Comparison of ENCODE assay signal across 8 cellular contexts in the genomic region with DNA sequence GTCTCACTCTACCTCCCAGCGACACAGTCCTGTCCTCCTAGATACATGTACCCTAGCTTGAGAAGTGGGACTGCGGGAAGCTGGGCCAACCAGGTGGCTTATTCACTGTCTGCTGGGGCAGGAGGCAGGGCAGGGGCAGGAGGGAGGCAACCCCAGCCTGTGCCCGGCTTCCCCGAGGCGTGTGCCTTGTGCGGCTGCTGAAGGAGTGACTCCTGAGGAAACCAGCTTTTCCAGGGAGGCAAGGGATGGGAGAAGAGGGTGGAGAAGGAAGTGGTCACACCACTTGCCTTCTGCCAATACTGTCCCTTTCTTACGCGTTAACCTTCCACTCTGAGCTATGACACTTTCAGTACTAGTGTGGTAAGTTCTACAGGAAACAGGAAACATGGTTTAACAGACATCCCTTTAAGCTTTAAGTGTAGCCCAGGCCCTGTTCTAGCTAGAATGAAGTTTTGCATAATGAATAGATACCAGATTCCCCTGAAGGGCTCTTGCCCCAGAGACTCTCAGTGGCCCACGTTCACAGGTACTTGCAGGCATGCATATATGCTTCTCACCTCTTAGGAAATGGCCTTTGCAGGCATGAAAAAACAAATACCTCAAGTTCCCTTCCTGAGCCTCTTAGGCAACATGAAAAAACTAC. TPM values are rescaled to one million over a fixed set of nuclear protein-coding genes. Genes with fewer than 3 reads are reported as not detected.
DNase-seq lines count a peak whose midpoint lies in the region; ATAC-seq and TF ChIP-seq lines count a peak whose summit lies in the region.

No MANE protein-coding gene starts in this region.

- H3K27ac Mint-ChIP-seq in T-cell, result peak overlapping the region; percentile 97 to 98

- ATAC-seq in GM19438 (IDR thresholded peaks at IDR 0.05; ENCODE audit: low read depth, unreplicated experiment) (peak; percentile 92), HG03460 (IDR thresholded peaks at IDR 0.05; ENCODE audit: unreplicated experiment) (peak; percentile 92), T-cell (replicated peaks in 1 of 4) (peak; percentile 97 to 98 (median 98)), omental fat pad (ENCODE audit: low FRiP score) (peak; percentile 16)

- no peaks in the 10 kb centered on the region for H3K27me3 Mint-ChIP-seq in T-cell

- peak overlapping the region in 1 of 2 donors; percentile 38 for H3K9ac ChIP-seq in duodenal mucosa (ENCODE audit: low read depth in 1 of 2, low read length in 2 of 2)

- H3K27ac ChIP-seq in duodenal mucosa (ENCODE audit: low read depth, low read length) (peak overlapping the region; percentile 59), coronary artery (peak overlapping the region in 1 of 2 donors; percentile 56)

- H3K9me3 ChIP-seq in duodenal mucosa (ENCODE audit: control insufficient read depth in 1 of 2, low read length in 2 of 2), result no peaks in the 10 kb centered on the region

- H3K27me3 ChIP-seq in duodenal mucosa (ENCODE audit: control insufficient read depth in 1 of 2, insufficient read depth in 2 of 2, low read length in 2 of 2), result no peaks in the 10 kb centered on the region

- DNase-seq in COLO829 (ENCODE audit: low spot score), result peak; percentile 38
- peak in 33 of 34 experiments; percentile 9 to 53 (median 27) for DNase-seq in T-cell
- DNase-seq in omental fat pad (ENCODE audit: low spot score), result no peak
- DNase-seq in coronary artery (ENCODE audit: low spot score), result no peak
- no peak for DNase-seq in A172 (ENCODE audit: low spot score)

- H3K4me3 ChIP-seq in duodenal mucosa (ENCODE audit: low read depth in 1 of 2, low read length in 2 of 2), result peak overlapping the region; percentile 23 to 33
- no peak overlapping the region for H3K4me3 ChIP-seq in coronary artery

- POLR2A ChIA-PET in T-cell (lab: Charles Lee), result interaction anchor here (0.6 to 1.4 kb wide), 13 partner anchors 9 to 1131 kb away, joined by 3 to 14 read pairs (median 4); a partner anchor contains a TSS

- no peaks in the 10 kb centered on the region for H3K36me3 ChIP-seq in duodenal mucosa (ENCODE audit: control insufficient read depth in 1 of 2, insufficient read depth in 2 of 2, low read length in 2 of 2)

- H3K4me1 ChIP-seq in duodenal mucosa (ENCODE audit: control insufficient read depth in 1 of 2, insufficient read depth in 2 of 2, low read length in 2 of 2), result peaks cover 27% of the 10 kb centered on the region in 2 donors

- H3K4me1 Mint-ChIP-seq in T-cell, result peaks cover 60 to 69% (median 62%) of the 10 kb centered on the region in 3 donors

- TF ChIP-seq CTCF in omental fat pad (IDR thresholded peaks at IDR 0.05), result no peak
- TF ChIP-seq CTCF in coronary artery (IDR thresholded peaks at IDR 0.05), result no peak

- H3K9me3 Mint-ChIP-seq in T-cell, result no peaks in the 10 kb centered on the region

- no peaks in the 10 kb centered on the region for H3K36me3 Mint-ChIP-seq in T-cell

- peak overlapping the region; percentile 65 to 75 (median 71) for H3K4me3 Mint-ChIP-seq in T-cell

- CTCF ChIA-PET in T-cell (lab: Charles Lee), result interaction anchor here (0.5 to 2.9 kb wide), 16 partner anchors 9 to 413 kb away, joined by 3 to 11 read pairs (median 4); no protein-coding TSS in a partner anchor

RNA-seq across cellular contexts. Expression of a gene that starts 40.6 kb away (rescaled TPM):
- total RNA-seq in T-cell (10 to 100 TPM; 36.5 to 44.7 (median 42.6) TPM), omental fat pad (100 to 1,000 TPM in 1 of 4 donors, 10 to 100 TPM in 3; 61.5 to 120 (median 70.6) TPM)
- total RNA-seq in A172 (2014; rRNA removed; shearing (Covaris generic)), result 73.0 and 81.7 TPM in 2 replicates

Comparison
In these comparisons a context has a peak if more than half of its experiments do, and no peak if none do; other contexts are left out.
1. DNase-seq: peak in COLO829 (single experiment) and T-cell (33 of 34); none in omental fat pad (single experiment), coronary artery (single experiment) and A172 (single experiment).
2. ATAC-seq: peak in every context shown above with its lines; median percentile 98 in T-cell; 92 in GM19438; 92 in HG03460; 16 in omental fat pad.